8 cellular contexts compared by ENCODE assay signal in genomic region chr22:36362819-36363377, GRCh38. TPM values are rescaled to one million over a fixed set of nuclear protein-coding genes. Genes with fewer than 3 reads are reported as not detected.
A peak's percentile ranks its signal among the peaks of the same experiment; 100 is the strongest.
DNase-seq lines count a peak whose midpoint lies in the region; ATAC-seq lines count a peak whose summit lies in the region.

No MANE protein-coding gene starts in this region.

- no peak overlapping the region for H2AFZ ChIP-seq in trophoblast cell (ENCODE audit: insufficient read depth, low read length, poor library complexity)

- H2BK12ac ChIP-seq in trophoblast cell (ENCODE audit: low read length): no peak overlapping the region

- H3K4me1 Mint-ChIP-seq in CD4-positive, CD25-positive, alpha-beta regulatory T cell: peaks cover 13 to 99% (median 69%) of the 10 kb centered on the region in 4 donors
- H3K4me1 Mint-ChIP-seq in effector memory CD8-positive, alpha-beta T cell (ENCODE audit: low read depth in 2 of 2): peaks cover 88 to 91% of the 10 kb centered on the region in 2 donors

- H3K79me1 ChIP-seq in trophoblast cell (ENCODE audit: low read length): peaks cover 13% of the 10 kb centered on the region

- peak overlapping the region; percentile 79 to 91 (median 83) for H3K4me3 Mint-ChIP-seq in CD4-positive, CD25-positive, alpha-beta regulatory T cell
- H3K4me3 Mint-ChIP-seq in effector memory CD8-positive, alpha-beta T cell: peak overlapping the region; percentile 67 to 83

- peaks cover 22% of the 10 kb centered on the region for H3K36me3 Mint-ChIP-seq in CD4-positive, CD25-positive, alpha-beta regulatory T cell
- peaks cover 86% of the 10 kb centered on the region for H3K36me3 Mint-ChIP-seq in effector memory CD8-positive, alpha-beta T cell (ENCODE audit: insufficient read depth)

- H3K23ac ChIP-seq in trophoblast cell (ENCODE audit: low read length): no peak overlapping the region

- no peaks in the 10 kb centered on the region for H3K9me3 ChIP-seq in CD4-positive, CD25-positive, alpha-beta regulatory T cell (ENCODE audit: control insufficient read depth in 2 of 2, low read length in 2 of 2)
- H3K9me3 ChIP-seq in SJSA1 (replicated peaks) (no peaks in the 10 kb centered on the region), trophoblast cell (ENCODE audit: insufficient read depth, low read depth, low read length) (no peaks in the 10 kb centered on the region)

- H4K91ac ChIP-seq in trophoblast cell (ENCODE audit: low read depth, low read length): no peak overlapping the region

- H3K4ac ChIP-seq in trophoblast cell (ENCODE audit: low read depth, low read length): peak overlapping the region; percentile 51

- peaks cover 69% of the 10 kb centered on the region for H3K79me2 ChIP-seq in trophoblast cell (ENCODE audit: control insufficient read depth, insufficient read depth, low read length, poor library complexity)

- peak overlapping the region; percentile 96 for H3K27ac ChIP-seq in CD4-positive, CD25-positive, alpha-beta regulatory T cell (ENCODE audit: insufficient read depth, low read length, poor library complexity, severe bottlenecking)
- H3K27ac ChIP-seq in SJSA1 (0 out of 2 replicates have a peak overlapping the region, but pooled peaks have one; percentile 1), trophoblast cell (ENCODE audit: low read depth, low read length) (peak overlapping the region; percentile 18)

- H3K9me3 Mint-ChIP-seq in CD4-positive, CD25-positive, alpha-beta regulatory T cell: no peaks in the 10 kb centered on the region
- H3K9me3 Mint-ChIP-seq in effector memory CD8-positive, alpha-beta T cell: no peaks in the 10 kb centered on the region

- H3K36me3 ChIP-seq in CD4-positive, CD25-positive, alpha-beta regulatory T cell (ENCODE audit: control insufficient read depth, insufficient read depth, low read length): peaks cover 34% of the 10 kb centered on the region
- H3K36me3 ChIP-seq in SJSA1 (peaks cover 60% of the 10 kb centered on the region), trophoblast cell (ENCODE audit: control insufficient read depth in 1 of 2, insufficient read depth in 2 of 2, low read length in 2 of 2) (peaks cover 5 to 23% of the 10 kb centered on the region in 2 experiments)

- H3K9ac ChIP-seq in trophoblast cell (ENCODE audit: low read length): no peak overlapping the region

- peaks cover 99% of the 10 kb centered on the region for H3K4me1 ChIP-seq in CD4-positive, CD25-positive, alpha-beta regulatory T cell (ENCODE audit: control insufficient read depth, insufficient read depth, low read length, poor library complexity, severe bottlenecking)
- peaks cover 100% of the 10 kb centered on the region for H3K4me1 ChIP-seq in SJSA1 (replicated peaks)
- peaks cover 70 to 78% of the 10 kb centered on the region in 2 experiments for H3K4me1 ChIP-seq in trophoblast cell (ENCODE audit: control insufficient read depth in 1 of 2, insufficient read depth in 2 of 2, low read length in 2 of 2)

- H4K8ac ChIP-seq in trophoblast cell (ENCODE audit: low read depth, low read length): no peak overlapping the region

- H3K27me3 ChIP-seq in CD4-positive, CD25-positive, alpha-beta regulatory T cell (ENCODE audit: control insufficient read depth, insufficient read depth, low read length): no peaks in the 10 kb centered on the region
- H3K27me3 ChIP-seq in SJSA1 (replicated peaks) (no peaks in the 10 kb centered on the region), trophoblast cell (ENCODE audit: insufficient read depth, low read length) (no peaks in the 10 kb centered on the region)

- no peak overlapping the region for H2AK5ac ChIP-seq in trophoblast cell (ENCODE audit: low read length)

- H2BK5ac ChIP-seq in trophoblast cell (ENCODE audit: low read depth, low read length, poor library complexity): no peak overlapping the region

- peak overlapping the region; percentile 74 to 99 (median 93) for H3K27ac Mint-ChIP-seq in CD4-positive, CD25-positive, alpha-beta regulatory T cell
- H3K27ac Mint-ChIP-seq in effector memory CD8-positive, alpha-beta T cell: peak overlapping the region; percentile 94 to 97

- H3K4me3 ChIP-seq in CD4-positive, CD25-positive, alpha-beta regulatory T cell (ENCODE audit: low read depth, low read length): peak overlapping the region; percentile 73
- H3K4me3 ChIP-seq in SJSA1: no peak overlapping the region
- H3K4me3 ChIP-seq in trophoblast cell (ENCODE audit: low read depth, low read length): no peak overlapping the region

- no peak overlapping the region for H4K12ac ChIP-seq in trophoblast cell (ENCODE audit: low read depth, low read length)

- WGBS in trophoblast cell (ENCODE audit: extremely low coverage, insufficient coverage, insufficient read length): no CpG with 5 or more reads among the region's 3 CpGs

- H2BK120ac ChIP-seq in trophoblast cell (ENCODE audit: insufficient read depth, low read length, poor library complexity): no peak overlapping the region

- H3K18ac ChIP-seq in trophoblast cell (ENCODE audit: low read length): no peak overlapping the region

- H3K14ac ChIP-seq in trophoblast cell (ENCODE audit: low read length): no peak overlapping the region

- no peaks in the 10 kb centered on the region for H3K27me3 Mint-ChIP-seq in CD4-positive, CD25-positive, alpha-beta regulatory T cell
- H3K27me3 Mint-ChIP-seq in effector memory CD8-positive, alpha-beta T cell: no peaks in the 10 kb centered on the region

- H3K4me2 ChIP-seq in trophoblast cell (ENCODE audit: low read length): no peak overlapping the region

- no peak for DNase-seq in CD4-positive, CD25-positive, alpha-beta regulatory T cell
- DNase-seq in SJSA1 (ENCODE audit: low read depth in 1 of 2, low spot score in 2 of 2) (peak in 1 of 2 experiments; percentile 45), trophoblast cell (peak in 1 of 2 donors; percentile 31), RPMI8226 (no peak), NCI-H82 treated with DMSO at 0.1 percent for 48 hours (lab: John Stamatoyannopoulos, UW; ENCODE audit: unreplicated experiment) (no peak)
- no peak for DNase-seq in effector memory CD8-positive, alpha-beta T cell
- DNase-seq in effector CD4-positive, alpha-beta T cell: no peak

- peak; percentile 14 to 17 for ATAC-seq in CD4-positive, CD25-positive, alpha-beta regulatory T cell (ENCODE audit: low read depth in 2 of 2)
- ATAC-seq in effector memory CD8-positive, alpha-beta T cell (replicated peaks): no peak
- ATAC-seq in GM18870 (IDR thresholded peaks at IDR 0.05; ENCODE audit: unreplicated experiment): no peak

RNA-seq across cellular contexts. Expression of gene MYH9, which starts 24.9 kb away (rescaled TPM):
- total RNA-seq in CD4-positive, CD25-positive, alpha-beta regulatory T cell: 1,341 TPM
- 10 to 100 TPM; 80.0 to 98.9 (median 93.4) TPM for polyA plus RNA-seq in CD4-positive, CD25-positive, alpha-beta regulatory T cell
- 510 and 668 TPM in 2 replicates for total RNA-seq in SJSA1 (2014; rRNA removed; shearing (Covaris generic))
- 280 and 288 TPM in 2 replicates for polyA plus RNA-seq in trophoblast cell (2013)

Comparison
In these comparisons a context has a peak if more than half of its experiments do, and no peak if none do; other contexts are left out.
1. ATAC-seq: peak in CD4-positive, CD25-positive, alpha-beta regulatory T cell (2 of 2); none in effector memory CD8-positive, alpha-beta T cell (single experiment) and GM18870 (single experiment).
2. H3K27ac ChIP-seq: peak in every context shown above with its lines; median percentile 96 in CD4-positive, CD25-positive, alpha-beta regulatory T cell; 18 in trophoblast cell; 1 in SJSA1.